Comparison of ENCODE assay signal across 9 cellular contexts in the genomic region with DNA sequence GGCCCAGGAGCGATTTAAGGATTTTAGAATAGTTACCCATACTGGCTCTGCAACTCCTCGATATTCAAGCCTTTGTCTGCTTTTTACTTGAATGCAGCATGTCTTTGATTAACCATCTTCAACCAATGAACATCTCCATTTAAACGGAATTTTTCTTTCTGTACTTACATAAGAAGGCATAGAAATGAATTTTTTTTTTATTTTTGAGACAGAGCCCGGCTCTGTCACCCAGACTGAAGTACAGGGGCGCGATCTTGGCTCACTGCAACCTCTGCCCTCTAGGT. TPM values are rescaled to one million over a fixed set of nuclear protein-coding genes. Genes with fewer than 3 reads are reported as not detected.
DNase-seq lines count a peak whose midpoint lies in the region; ATAC-seq and TF ChIP-seq lines count a peak whose summit lies in the region.
"Had no signal": no experiment of that assay in that cellular context is flagged by ENCODE, and none has a peak within 500 bp of the region (broad histone marks: within the 10 kb centered on the region; RNA-seq: fewer than 3 reads in every experiment).

No MANE protein-coding gene starts in this region.

- TF ChIP-seq CTCF in CD8-positive, alpha-beta T cell (IDR thresholded peaks at IDR 0.05) = no peak
- TF ChIP-seq CTCF in RWPE2 (IDR thresholded peaks at IDR 0.05; ENCODE audit: poor library complexity, severe bottlenecking) (no peak), osteocyte (IDR thresholded peaks at IDR 0.05) (no peak)

- peaks cover 13% of the 10 kb centered on the region for H3K4me1 ChIP-seq in CD8-positive, alpha-beta T cell (ENCODE audit: insufficient read depth, low read length)
- peaks cover 14% of the 10 kb centered on the region for H3K4me1 ChIP-seq in RWPE2 (ENCODE audit: insufficient read depth, poor library complexity, severe bottlenecking)

- intact Hi-C loops in CD8-positive, alpha-beta T cell (cut with DNase I, micrococcal nuclease) = loop anchor here (1.0 to 10.0 kb wide), 17 partner anchors 21 to 1881 kb away; a partner anchor contains a TSS

- peaks cover 27% of the 10 kb centered on the region for H3K36me3 Mint-ChIP-seq in CD8-positive, alpha-beta T cell
- H3K36me3 Mint-ChIP-seq in osteocyte (ENCODE audit: unreplicated experiment) = peaks cover 14% of the 10 kb centered on the region

- H3K27me3 ChIP-seq in CD8-positive, alpha-beta T cell (ENCODE audit: insufficient read depth, low read length) = no peaks in the 10 kb centered on the region
- H3K27me3 ChIP-seq in RWPE2 (ENCODE audit: insufficient read depth, poor library complexity, severe bottlenecking) = no peaks in the 10 kb centered on the region

- H3K9me3 ChIP-seq in CD8-positive, alpha-beta T cell (ENCODE audit: low read length) = no peaks in the 10 kb centered on the region
- H3K9me3 ChIP-seq in RWPE2 (ENCODE audit: severe bottlenecking) = no peaks in the 10 kb centered on the region

- peak overlapping the region; percentile 50 for H3K4me3 ChIP-seq in CD8-positive, alpha-beta T cell (ENCODE audit: low read depth, low read length)
- peak overlapping the region; percentile 51 for H3K4me3 ChIP-seq in RWPE2 (ENCODE audit: severe bottlenecking)

- H3K27me3 Mint-ChIP-seq in CD8-positive, alpha-beta T cell (ENCODE audit: low read depth) = no peaks in the 10 kb centered on the region
- no peaks in the 10 kb centered on the region for H3K27me3 Mint-ChIP-seq in osteocyte (ENCODE audit: unreplicated experiment)

- CTCF ChIA-PET in CD8-positive, alpha-beta T cell (lab: Charles Lee) = no interaction called here

- H3K4me1 Mint-ChIP-seq in CD8-positive, alpha-beta T cell (ENCODE audit: low read depth) = peaks cover 33% of the 10 kb centered on the region
- H3K4me1 Mint-ChIP-seq in osteocyte (ENCODE audit: unreplicated experiment) = peaks cover 33% of the 10 kb centered on the region

- peaks cover 2% of the 10 kb centered on the region for H3K9me3 Mint-ChIP-seq in CD8-positive, alpha-beta T cell
- peaks cover 4% of the 10 kb centered on the region for H3K9me3 Mint-ChIP-seq in osteocyte (ENCODE audit: unreplicated experiment)

- H3K27ac ChIP-seq in CD8-positive, alpha-beta T cell (ENCODE audit: low read depth, low read length) = peak overlapping the region; percentile 89
- H3K27ac ChIP-seq in RWPE2 (ENCODE audit: poor library complexity, severe bottlenecking) (peak overlapping the region; percentile 84), epithelial cell of prostate (peak overlapping the region; percentile 91)

- H3K36me3 ChIP-seq in CD8-positive, alpha-beta T cell (ENCODE audit: insufficient read depth, low read length) = peaks cover 6% of the 10 kb centered on the region
- peaks cover 19% of the 10 kb centered on the region for H3K36me3 ChIP-seq in RWPE2 (ENCODE audit: low read depth)

- H3K4me3 Mint-ChIP-seq in CD8-positive, alpha-beta T cell = peak overlapping the region; percentile 96
- peak overlapping the region; percentile 95 for H3K4me3 Mint-ChIP-seq in osteocyte (ENCODE audit: unreplicated experiment)

- no peak for DNase-seq in CD8-positive, alpha-beta T cell
- DNase-seq in RWPE2 (ENCODE audit: low spot score) = no peak
- no peak for DNase-seq in epithelial cell of prostate (ENCODE audit: low read depth, low spot score)
- no peak for DNase-seq in osteocyte (ENCODE audit: extremely low spot score, unreplicated experiment)
- no peak for DNase-seq in anterior cingulate cortex (lab: John Stamatoyannopoulos, UW)
- no peak for DNase-seq in RPMI8226
- DNase-seq in inferior parietal cortex (ENCODE audit: extremely low spot score) = no peak
- DNase-seq in GM03348 (ENCODE audit: low spot score) = no peak

- no peak for ATAC-seq in CD8-positive, alpha-beta T cell
- ATAC-seq in RWPE2 (ENCODE audit: low read depth) = no peak

- POLR2A ChIA-PET in CD8-positive, alpha-beta T cell (lab: Charles Lee) = interaction anchor here (0.7 to 1.7 kb wide), 6 partner anchors 373 to 1745 kb away, joined by 3 to 5 read pairs (median 4); a partner anchor contains a TSS

- peak overlapping the region; percentile 100 for H3K27ac Mint-ChIP-seq in CD8-positive, alpha-beta T cell
- peak overlapping the region; percentile 99 for H3K27ac Mint-ChIP-seq in osteocyte (ENCODE audit: unreplicated experiment)

RNA-seq across cellular contexts. Expression of a gene that starts 0.8 kb away (rescaled TPM):
- 10 to 100 TPM; 29.2 to 29.6 TPM for total RNA-seq in CD8-positive, alpha-beta T cell
- total RNA-seq in osteocyte = 23.4 and 33.7 TPM in 2 replicates

RNA-seq across cellular contexts. Expression of a gene that starts 41.5 kb away (rescaled TPM):
- not detected for total RNA-seq in CD8-positive, alpha-beta T cell
- total RNA-seq in osteocyte = 0.26 and 0.48 TPM in 2 replicates
- total RNA-seq: myocyte had no signal
